ENCODE assay signal across 9 cellular contexts in the genomic region with DNA sequence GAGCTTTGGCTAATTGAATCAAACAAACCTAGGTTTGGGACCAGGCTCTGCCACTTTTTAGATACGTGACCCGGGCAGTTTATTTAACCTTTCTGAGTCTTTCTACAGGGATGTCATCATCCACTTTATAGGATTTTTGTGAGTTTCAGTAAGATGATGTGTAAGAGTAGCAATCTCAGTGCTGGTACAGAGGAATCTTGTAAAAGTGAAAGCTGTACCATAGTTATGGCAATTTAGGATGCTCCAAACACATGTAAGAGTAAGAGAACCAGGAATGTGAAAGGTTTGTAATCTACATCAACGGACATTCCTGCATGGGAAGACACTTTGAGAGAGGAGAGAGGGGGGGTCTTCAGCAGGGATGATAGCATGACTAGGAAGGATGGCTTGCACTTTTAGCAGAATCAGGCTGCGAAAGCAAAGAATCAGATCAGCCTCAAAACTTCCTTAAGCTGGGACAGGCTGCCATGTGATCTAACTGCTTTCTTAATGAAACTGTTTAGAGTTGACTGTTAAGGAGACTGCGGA. TPM values are rescaled to one million over a fixed set of nuclear protein-coding genes. Genes with fewer than 3 reads are reported as not detected.
A peak's percentile ranks its signal among the peaks of the same experiment; 100 is the strongest.
DNase-seq lines count a peak whose midpoint lies in the region; ATAC-seq and TF ChIP-seq lines count a peak whose summit lies in the region.
"Had no signal": no experiment of that assay in that cellular context is flagged by ENCODE, and none has a peak within 500 bp of the region (broad histone marks: within the 10 kb centered on the region; RNA-seq: fewer than 3 reads in every experiment).

No MANE protein-coding gene starts in this region.

- no peak for TF ChIP-seq RAD21 in liver (IDR thresholded peaks at IDR 0.05)

- H3K4me1 ChIP-seq in ascending aorta (peaks cover 8 to 16% of the 10 kb centered on the region in 2 donors), liver (ENCODE audit: control insufficient read depth in 4 of 4, insufficient read depth in 4 of 4, low read length in 3 of 4) (peaks cover 2 to 25% (median 12%) of the 10 kb centered on the region in 4 donors), tibial nerve (peaks cover 0 to 31% (median 13%) of the 10 kb centered on the region in 4 donors)

- H3K9me3 ChIP-seq in ascending aorta (no peaks in the 10 kb centered on the region), liver (ENCODE audit: control insufficient read depth in 4 of 4, low read length in 3 of 4) (no peaks in the 10 kb centered on the region), tibial nerve (no peaks in the 10 kb centered on the region)

- intact Hi-C loops in ascending aorta (cut with DNase I) = loop anchor here (5.0 kb wide), 1 partner anchor 36 kb away; no protein-coding TSS in a partner anchor

- no peak for ATAC-seq in activated T-cell treated with anti-CD3 and anti-CD28 coated beads, Interleukin-2, amount 50 U/mL, for 4 hours
- ATAC-seq in GM21390 (IDR thresholded peaks at IDR 0.05; ENCODE audit: unreplicated experiment) = no peak

- peak overlapping the region; percentile 93 for H3K4me3 Mint-ChIP-seq in activated T-cell treated with anti-CD3 and anti-CD28 coated beads, Interleukin-2, amount 50 U/mL, for 4 hours

- no peak for DNase-seq in activated T-cell treated with anti-CD3 and anti-CD28 coated beads, Interleukin-2, amount 50 U/mL, for 4 hours
- no peak for DNase-seq in activated T-cell treated with anti-CD3 and anti-CD28 coated beads, Interleukin-2, amount 50 U/mL, for 1 hour
- DNase-seq in ascending aorta (ENCODE audit: low spot score in 2 of 2) (no peak), tibial nerve (ENCODE audit: low spot score in 2 of 2) (no peak), superior temporal gyrus (ENCODE audit: extremely low spot score) (no peak), Kasumi-1 (lab: John Stamatoyannopoulos, UW) (no peak)
- DNase-seq: NCI-H1930 had no signal

- TF ChIP-seq POLR2A in tibial nerve (IDR thresholded peaks at IDR 0.05) = no peak

- peak overlapping the region; percentile 18 to 98 for H3K9ac ChIP-seq in liver (ENCODE audit: low read depth in 1 of 2, low read length in 2 of 2)

- peaks cover 74% of the 10 kb centered on the region for H3K36me3 Mint-ChIP-seq in activated T-cell treated with anti-CD3 and anti-CD28 coated beads, Interleukin-2, amount 50 U/mL, for 4 hours (ENCODE audit: insufficient read depth)

- WGBS in liver = 37% methylated on average over 5 of the region's 5 CpGs
- WGBS in tibial nerve, 2 donors = 25 to 39% methylated on average over 5 of the region's 5 CpGs

- H3K27me3 ChIP-seq in ascending aorta (no peaks in the 10 kb centered on the region), liver (ENCODE audit: control insufficient read depth in 4 of 4, insufficient read depth in 4 of 4, low read length in 3 of 4) (no peaks in the 10 kb centered on the region), tibial nerve (no peaks in the 10 kb centered on the region)

- peaks cover 45% of the 10 kb centered on the region for H3K4me1 Mint-ChIP-seq in activated T-cell treated with anti-CD3 and anti-CD28 coated beads, Interleukin-2, amount 50 U/mL, for 4 hours (ENCODE audit: low read depth)

- peaks cover 40 to 54% of the 10 kb centered on the region in 2 donors for H3K36me3 ChIP-seq in ascending aorta
- H3K36me3 ChIP-seq in liver (ENCODE audit: control insufficient read depth in 4 of 4, insufficient read depth in 3 of 4, low read depth in 1 of 4, low read length in 3 of 4) = peaks cover 10 to 32% (median 26%) of the 10 kb centered on the region in 4 donors
- H3K36me3 ChIP-seq in tibial nerve = peaks cover 4 to 61% (median 12%) of the 10 kb centered on the region in 3 donors

- H3K27me3 Mint-ChIP-seq in activated T-cell treated with anti-CD3 and anti-CD28 coated beads, Interleukin-2, amount 50 U/mL, for 4 hours (ENCODE audit: low read depth) = no peaks in the 10 kb centered on the region

- H3K27ac ChIP-seq in ascending aorta (peak overlapping the region; percentile 86 to 93), liver (ENCODE audit: low read depth in 1 of 2, low read length in 2 of 2) (peak overlapping the region; percentile 77 to 87), tibial nerve (peak overlapping the region; percentile 83 to 94 (median 91))

- H3K4me3 ChIP-seq in ascending aorta (peak overlapping the region; percentile 65 to 73), liver (ENCODE audit: low read depth in 1 of 3, low read length in 3 of 3) (peak overlapping the region; percentile 70 to 100 (median 77)), tibial nerve (peak overlapping the region; percentile 55 to 98 (median 84))

- no peak for TF ChIP-seq CTCF in ascending aorta (IDR thresholded peaks at IDR 0.05)
- TF ChIP-seq CTCF in liver (IDR thresholded peaks at IDR 0.05; ENCODE audit: low read depth, low read length, missing input control) = no peak
- TF ChIP-seq CTCF in tibial nerve (IDR thresholded peaks at IDR 0.05) = no peak

- no peak for TF ChIP-seq EP300 in tibial nerve (IDR thresholded peaks at IDR 0.05)

- no peaks in the 10 kb centered on the region for H3K9me3 Mint-ChIP-seq in activated T-cell treated with anti-CD3 and anti-CD28 coated beads, Interleukin-2, amount 50 U/mL, for 4 hours

TF ChIP-seq in liver, 16 proteins besides CTCF, POLR2A, EP300 and RAD21:
- TF ChIP-seq, protein P1, sequence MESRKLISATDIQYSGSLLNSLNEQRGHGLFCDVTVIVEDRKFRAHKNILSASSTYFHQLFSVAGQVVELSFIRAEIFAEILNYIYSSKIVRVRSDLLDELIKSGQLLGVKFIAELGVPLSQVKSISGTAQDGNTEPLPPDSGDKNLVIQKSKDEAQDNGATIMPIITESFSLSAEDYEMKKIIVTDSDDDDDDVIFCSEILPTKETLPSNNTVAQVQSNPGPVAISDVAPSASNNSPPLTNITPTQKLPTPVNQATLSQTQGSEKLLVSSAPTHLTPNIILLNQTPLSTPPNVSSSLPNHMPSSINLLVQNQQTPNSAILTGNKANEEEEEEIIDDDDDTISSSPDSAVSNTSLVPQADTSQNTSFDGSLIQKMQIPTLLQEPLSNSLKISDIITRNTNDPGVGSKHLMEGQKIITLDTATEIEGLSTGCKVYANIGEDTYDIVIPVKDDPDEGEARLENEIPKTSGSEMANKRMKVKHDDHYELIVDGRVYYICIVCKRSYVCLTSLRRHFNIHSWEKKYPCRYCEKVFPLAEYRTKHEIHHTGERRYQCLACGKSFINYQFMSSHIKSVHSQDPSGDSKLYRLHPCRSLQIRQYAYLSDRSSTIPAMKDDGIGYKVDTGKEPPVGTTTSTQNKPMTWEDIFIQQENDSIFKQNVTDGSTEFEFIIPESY (IDR thresholded peaks at IDR 0.05) = no peak
- TF ChIP-seq HNF4G (IDR thresholded peaks at IDR 0.05) = no peak
- TF ChIP-seq TAF1 (conservative IDR thresholded peaks at IDR 0.05) = no peak
- TF ChIP-seq JUND (IDR thresholded peaks at IDR 0.05) = no peak
- TF ChIP-seq GABPA (IDR thresholded peaks at IDR 0.05 in 1 of 2, conservative IDR thresholded peaks at IDR 0.05 in 1 of 2) = no peak
- TF ChIP-seq HNF4A (conservative IDR thresholded peaks at IDR 0.05) = no peak
- TF ChIP-seq RXRA (IDR thresholded peaks at IDR 0.05) = no peak
- no peak for TF ChIP-seq NR2F2 (IDR thresholded peaks at IDR 0.05)
- TF ChIP-seq, protein P2, sequence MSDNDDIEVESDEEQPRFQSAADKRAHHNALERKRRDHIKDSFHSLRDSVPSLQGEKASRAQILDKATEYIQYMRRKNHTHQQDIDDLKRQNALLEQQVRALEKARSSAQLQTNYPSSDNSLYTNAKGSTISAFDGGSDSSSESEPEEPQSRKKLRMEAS (IDR thresholded peaks at IDR 0.05) = no peak
- TF ChIP-seq, protein P3, sequence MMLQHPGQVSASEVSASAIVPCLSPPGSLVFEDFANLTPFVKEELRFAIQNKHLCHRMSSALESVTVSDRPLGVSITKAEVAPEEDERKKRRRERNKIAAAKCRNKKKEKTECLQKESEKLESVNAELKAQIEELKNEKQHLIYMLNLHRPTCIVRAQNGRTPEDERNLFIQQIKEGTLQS (IDR thresholded peaks at IDR 0.05) = no peak
- TF ChIP-seq EGR1 (IDR thresholded peaks at IDR 0.05; ENCODE audit: low read depth in 2 of 2) = no peak
- TF ChIP-seq FOXA2 (IDR thresholded peaks at IDR 0.05) = no peak
- no peak for TF ChIP-seq FOXA1 (IDR thresholded peaks at IDR 0.05)
TF ChIP-seq in liver: peak in this region for 0.

RNA-seq across cellular contexts. Expression of a gene that starts 1.0 kb away (rescaled TPM):
- 100 to 1,000 TPM; 451 to 523 (median 461) TPM for total RNA-seq in activated T-cell treated with anti-CD3 and anti-CD28 coated beads, Interleukin-2, amount 50 U/mL, for 4 hours
- total RNA-seq in ascending aorta = 33.3 TPM
- total RNA-seq in liver = 10 to 100 TPM; 16.9 to 23.8 TPM
- 10 to 100 TPM; 11.6 to 26.3 TPM for polyA plus RNA-seq in liver
- total RNA-seq in tibial nerve = 10 to 100 TPM; 31.2 to 58.2 (median 51.4) TPM

RNA-seq across cellular contexts. Expression of a gene that starts 20.3 kb away (rescaled TPM):
- 100 to 1,000 TPM; 155 to 161 (median 156) TPM for total RNA-seq in activated T-cell treated with anti-CD3 and anti-CD28 coated beads, Interleukin-2, amount 50 U/mL, for 4 hours
- 30.7 TPM for total RNA-seq in ascending aorta
- 1 to 10 TPM; 7.5 to 9.9 TPM for total RNA-seq in liver
- 10 to 100 TPM in 1 of 2 donors, 1 to 10 TPM in 1; 4.9 to 10.1 TPM for polyA plus RNA-seq in liver
- total RNA-seq in tibial nerve = 10 to 100 TPM; 10.1 to 26.4 (median 18.7) TPM

RNA-seq across cellular contexts. Expression of a gene that starts 33.0 kb away (rescaled TPM):
- 10 to 100 TPM; 55.7 to 59.6 (median 56.2) TPM for total RNA-seq in activated T-cell treated with anti-CD3 and anti-CD28 coated beads, Interleukin-2, amount 50 U/mL, for 4 hours
- total RNA-seq in ascending aorta (29.8 TPM), liver (10 to 100 TPM; 11.9 to 51.9 TPM), tibial nerve (10 to 100 TPM; 37.0 to 50.7 (median 45.8) TPM)
- polyA plus RNA-seq in liver = 1 to 10 TPM; 2.4 to 8.6 TPM

Comparison
In these comparisons a context has a peak if more than half of its experiments do, and no peak if none do; other contexts are left out.
1. RNA of a gene that starts 1.0 kb away (total RNA-seq): 451 to 523 TPM in activated T-cell treated with anti-CD3 and anti-CD28 coated beads, Interleukin-2, amount 50 U/mL, for 4 hours; 31.2 to 58.2 TPM in tibial nerve, 33.3 TPM in ascending aorta (single experiment) and 16.9 to 23.8 TPM in liver; every median in the first group is over 4 times any median in the second.
2. Peak in every context shown above with its lines, with median percentiles within 50 percentile points of each other: H3K27ac ChIP-seq and H3K4me3 ChIP-seq.